ENCODE assay signal across 8 cellular contexts in the genomic region with DNA sequence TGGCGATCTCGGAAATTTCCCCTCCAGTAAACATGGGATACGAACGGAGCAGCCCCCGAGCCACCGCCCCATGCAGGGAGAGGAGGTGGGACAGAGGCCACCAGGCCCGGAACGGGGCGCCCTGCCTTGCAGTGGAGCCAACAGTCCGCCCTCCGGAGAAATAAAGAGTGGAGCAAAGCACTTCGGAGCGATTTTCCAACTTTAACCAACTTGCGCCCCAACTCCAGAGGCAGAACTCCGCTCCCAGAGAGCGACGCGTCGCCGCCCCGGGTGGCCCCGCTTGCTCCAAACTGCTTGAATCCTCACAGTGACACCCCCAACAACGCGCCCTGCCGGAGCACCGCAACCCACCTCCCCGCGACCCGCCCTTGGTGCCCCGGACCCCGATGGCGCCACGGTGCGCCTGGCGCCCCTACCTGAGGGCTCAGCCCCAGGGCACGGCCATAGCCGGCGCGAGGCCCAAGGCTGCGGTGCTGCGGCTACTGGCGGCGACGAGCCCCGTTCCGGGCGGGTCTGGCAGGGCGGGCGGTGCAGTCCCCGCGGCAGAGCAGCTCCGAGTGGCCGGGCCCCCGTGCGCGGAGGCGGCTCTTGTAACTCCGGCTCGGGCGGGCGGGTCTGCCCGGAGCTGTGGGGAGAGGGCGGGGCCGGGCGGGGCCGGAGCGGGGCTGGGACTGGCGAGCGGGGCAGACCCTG. TPM values are rescaled to one million over a fixed set of nuclear protein-coding genes. Genes with fewer than 3 reads are reported as not detected.
A peak's percentile ranks its signal among the peaks of the same experiment; 100 is the strongest.
DNase-seq lines count a peak whose midpoint lies in the region; ATAC-seq and TF ChIP-seq lines count a peak whose summit lies in the region.

A gene with protein sequence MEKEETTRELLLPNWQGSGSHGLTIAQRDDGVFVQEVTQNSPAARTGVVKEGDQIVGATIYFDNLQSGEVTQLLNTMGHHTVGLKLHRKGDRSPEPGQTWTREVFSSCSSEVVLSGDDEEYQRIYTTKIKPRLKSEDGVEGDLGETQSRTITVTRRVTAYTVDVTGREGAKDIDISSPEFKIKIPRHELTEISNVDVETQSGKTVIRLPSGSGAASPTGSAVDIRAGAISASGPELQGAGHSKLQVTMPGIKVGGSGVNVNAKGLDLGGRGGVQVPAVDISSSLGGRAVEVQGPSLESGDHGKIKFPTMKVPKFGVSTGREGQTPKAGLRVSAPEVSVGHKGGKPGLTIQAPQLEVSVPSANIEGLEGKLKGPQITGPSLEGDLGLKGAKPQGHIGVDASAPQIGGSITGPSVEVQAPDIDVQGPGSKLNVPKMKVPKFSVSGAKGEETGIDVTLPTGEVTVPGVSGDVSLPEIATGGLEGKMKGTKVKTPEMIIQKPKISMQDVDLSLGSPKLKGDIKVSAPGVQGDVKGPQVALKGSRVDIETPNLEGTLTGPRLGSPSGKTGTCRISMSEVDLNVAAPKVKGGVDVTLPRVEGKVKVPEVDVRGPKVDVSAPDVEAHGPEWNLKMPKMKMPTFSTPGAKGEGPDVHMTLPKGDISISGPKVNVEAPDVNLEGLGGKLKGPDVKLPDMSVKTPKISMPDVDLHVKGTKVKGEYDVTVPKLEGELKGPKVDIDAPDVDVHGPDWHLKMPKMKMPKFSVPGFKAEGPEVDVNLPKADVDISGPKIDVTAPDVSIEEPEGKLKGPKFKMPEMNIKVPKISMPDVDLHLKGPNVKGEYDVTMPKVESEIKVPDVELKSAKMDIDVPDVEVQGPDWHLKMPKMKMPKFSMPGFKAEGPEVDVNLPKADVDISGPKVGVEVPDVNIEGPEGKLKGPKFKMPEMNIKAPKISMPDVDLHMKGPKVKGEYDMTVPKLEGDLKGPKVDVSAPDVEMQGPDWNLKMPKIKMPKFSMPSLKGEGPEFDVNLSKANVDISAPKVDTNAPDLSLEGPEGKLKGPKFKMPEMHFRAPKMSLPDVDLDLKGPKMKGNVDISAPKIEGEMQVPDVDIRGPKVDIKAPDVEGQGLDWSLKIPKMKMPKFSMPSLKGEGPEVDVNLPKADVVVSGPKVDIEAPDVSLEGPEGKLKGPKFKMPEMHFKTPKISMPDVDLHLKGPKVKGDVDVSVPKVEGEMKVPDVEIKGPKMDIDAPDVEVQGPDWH (N-terminal part only) (minus strand): TSS at position 563 of the 693 bp plus-strand sequence. CDS start 10,708 bp downstream, outside the sequence.

- no peak for TF ChIP-seq CTCF in AG04450 (IDR thresholded peaks at IDR 0.05; ENCODE audit: low read depth, low read length)
- no peak for TF ChIP-seq CTCF in gastroesophageal sphincter (IDR thresholded peaks at IDR 0.05)

- no peak for TF ChIP-seq EP300 in gastroesophageal sphincter (IDR thresholded peaks at IDR 0.05)

- H3K27me3 ChIP-seq in AG04450 (ENCODE audit: control insufficient read depth, insufficient read depth, low read length) (no peaks in the 10 kb centered on the region), gastroesophageal sphincter (no peaks in the 10 kb centered on the region), neuronal stem cell (ENCODE audit: control insufficient read depth in 3 of 3, insufficient read depth in 3 of 3, low read depth in 1 of 3, low read length in 3 of 3) (peaks cover 21 to 64% (median 47%) of the 10 kb centered on the region in 3 experiments)

- ATAC-seq in gastroesophageal sphincter (peak; percentile 69), HG03135 (IDR thresholded peaks at IDR 0.05; ENCODE audit: unreplicated experiment) (no peak)

- DNase-seq in AG04450 (ENCODE audit: low read depth, low spot score) = no peak
- peak; percentile 38 for DNase-seq in GOT3 (lab: John Stamatoyannopoulos, UW)
- DNase-seq in RPMI7951 (ENCODE audit: low read depth) = peak; percentile 82
- peak; percentile 59 for DNase-seq in activated naive CD4-positive, alpha-beta T cell treated with anti-CD3 and anti-CD28 coated beads, Interleukin-2, amount 50 U/mL, for 16 hours
- DNase-seq in neuronal stem cell (ENCODE audit: low spot score) = peak; percentile 61
- DNase-seq in NCI-H1930 (lab: John Stamatoyannopoulos, UW) = no peak

- peak within 1 kb of the TSS; percentile 91 for H3K9ac ChIP-seq in neuronal stem cell (ENCODE audit: low read depth, low read length, poor library complexity)

- H3K14ac ChIP-seq in neuronal stem cell (ENCODE audit: low read length) = peak within 1 kb of the TSS; percentile 95

- H3K9me3 ChIP-seq in AG04450 (ENCODE audit: control insufficient read depth, insufficient read depth, low read length) = peaks cover 6% of the 10 kb centered on the region; the same call in 1 of the 2 replicates
- no peaks in the 10 kb centered on the region for H3K9me3 ChIP-seq in gastroesophageal sphincter
- no peaks in the 10 kb centered on the region for H3K9me3 ChIP-seq in neuronal stem cell (replicated peaks in 1 of 2; ENCODE audit: control insufficient read depth in 2 of 2, insufficient read depth in 1 of 2, low read depth in 1 of 2, low read length in 2 of 2)

- CTCF ChIA-PET in AG04450 (lab: Charles Lee) = interaction anchor here (0.6 to 6.2 kb wide), 4 partner anchors 12 to 151 kb away, joined by 3 to 101 read pairs (median 10); no protein-coding TSS in a partner anchor

- H2BK12ac ChIP-seq in neuronal stem cell (ENCODE audit: low read length) = peak within 1 kb of the TSS; percentile 65

- WGBS in gastroesophageal sphincter (ENCODE audit: low coverage in 1 of 2), 2 donors = 0% methylated on average over 4 of the region's 69 CpGs; no CpG with 5 or more reads in 1 of the 2 donors
- WGBS in neuronal stem cell (ENCODE audit: extremely low coverage in 2 of 2, insufficient read length in 2 of 2, insufficient replicate concordance in 1 of 2), 2 donors = no CpG with 5 or more reads among the region's 69 CpGs

- H4K8ac ChIP-seq in neuronal stem cell (ENCODE audit: low read depth, low read length) = no peak within 1 kb of the TSS

- H2AFZ ChIP-seq in neuronal stem cell (ENCODE audit: low read length) = peak within 1 kb of the TSS; percentile 83

- peak within 1 kb of the TSS; percentile 88 for H2AK5ac ChIP-seq in neuronal stem cell (ENCODE audit: low read depth, low read length)

- H3K18ac ChIP-seq in neuronal stem cell (ENCODE audit: low read length) = peak within 1 kb of the TSS; percentile 97

- no peak within 1 kb of the TSS for H4K91ac ChIP-seq in neuronal stem cell (ENCODE audit: low read depth, low read length, poor library complexity)

- peaks cover 5% of the 10 kb centered on the region for H3K79me1 ChIP-seq in neuronal stem cell (ENCODE audit: low read depth, low read length)

- peak within 1 kb of the TSS; percentile 68 for H3K27ac ChIP-seq in AG04450 (ENCODE audit: low read depth, low read length)
- peak within 1 kb of the TSS; percentile 94 to 100 (median 96) for H3K27ac ChIP-seq in gastroesophageal sphincter
- peak within 1 kb of the TSS; percentile 8 for H3K27ac ChIP-seq in neuronal stem cell (replicated peaks; ENCODE audit: low read length)

- H3K23ac ChIP-seq in neuronal stem cell (ENCODE audit: low read depth, low read length, poor library complexity) = peak within 1 kb of the TSS; percentile 95

- peak; percentile 98 for TF ChIP-seq POLR2A in gastroesophageal sphincter (IDR thresholded peaks at IDR 0.05)

- peak within 1 kb of the TSS; percentile 67 for H2BK5ac ChIP-seq in neuronal stem cell (ENCODE audit: low read length)

- POLR2A ChIA-PET in AG04450 (lab: Yijun Ruan, JAX) = interaction anchor here (0.6 to 1.9 kb wide), 11 partner anchors 9 to 151 kb away, joined by 3 to 13 read pairs (median 5); a partner anchor contains a TSS

- peak within 1 kb of the TSS; percentile 98 for H3K4me3 ChIP-seq in AG04450 (ENCODE audit: low read depth, low read length)
- peak within 1 kb of the TSS; percentile 81 to 85 for H3K4me3 ChIP-seq in gastroesophageal sphincter
- peak within 1 kb of the TSS; percentile 45 to 96 for H3K4me3 ChIP-seq in neuronal stem cell (ENCODE audit: low read length in 2 of 2)

- H3K4me1 ChIP-seq in gastroesophageal sphincter (peaks cover 0 to 73% (median 33%) of the 10 kb centered on the region in 3 donors), neuronal stem cell (ENCODE audit: control insufficient read depth in 2 of 2, insufficient read depth in 1 of 2, low read depth in 1 of 2, low read length in 2 of 2) (peaks cover 34 to 38% of the 10 kb centered on the region in 2 donors)

- peak within 1 kb of the TSS; percentile 99 for H2BK15ac ChIP-seq in neuronal stem cell (ENCODE audit: low read length)

- peak within 1 kb of the TSS; percentile 89 for H2BK120ac ChIP-seq in neuronal stem cell (ENCODE audit: low read depth, low read length)

- no peaks in the 10 kb centered on the region for H3K36me3 ChIP-seq in gastroesophageal sphincter
- no peaks in the 10 kb centered on the region for H3K36me3 ChIP-seq in neuronal stem cell (replicated peaks in 1 of 2; ENCODE audit: control insufficient read depth in 2 of 2, insufficient read depth in 2 of 2, low read length in 2 of 2)

- peak within 1 kb of the TSS; percentile 97 for H3K4me2 ChIP-seq in neuronal stem cell (ENCODE audit: insufficient read depth, low read length, poor library complexity, severe bottlenecking)

- peak within 1 kb of the TSS; percentile 40 for H3K4ac ChIP-seq in neuronal stem cell (ENCODE audit: low read length)

RNA-seq across cellular contexts. Expression of the gene that starts here (rescaled TPM):
- polyA plus RNA-seq in AG04450 (2011; rRNA removed) = 231 and 243 TPM in 2 replicates
- 780 and 843 TPM in 2 replicates for polyA minus RNA-seq in AG04450 (2011; rRNA and poly(A)+ RNA removed)
- total RNA-seq in RPMI7951 (2014; rRNA removed; shearing (Covaris generic)) = 184 and 206 TPM in 2 replicates
- 1,000 to 10,000 TPM; 1,348 to 2,181 (median 1,745) TPM for total RNA-seq in gastroesophageal sphincter
- polyA plus RNA-seq in neuronal stem cell (2013, experiment 1 of 2) = 6.4 TPM
- polyA plus RNA-seq in neuronal stem cell (2013, experiment 2 of 2) = 6.9 TPM

Comparison
In these comparisons a context has a peak if more than half of its experiments do, and no peak if none do; other contexts are left out.
1. DNase-seq: peak in GOT3 (single experiment), RPMI7951 (single experiment), activated naive CD4-positive, alpha-beta T cell treated with anti-CD3 and anti-CD28 coated beads, Interleukin-2, amount 50 U/mL, for 16 hours (single experiment) and neuronal stem cell (single experiment); none in AG04450 (single experiment) and NCI-H1930 (0 of 2).
2. H3K27ac ChIP-seq: peak in every context shown above with its lines; median percentile 96 in gastroesophageal sphincter; 68 in AG04450; 8 in neuronal stem cell.
3. Peak in every context shown above with its lines, with median percentiles within 50 percentile points of each other: H3K4me3 ChIP-seq.